Comparison of ENCODE assay signal across 1 cellular context in the genomic region with DNA sequence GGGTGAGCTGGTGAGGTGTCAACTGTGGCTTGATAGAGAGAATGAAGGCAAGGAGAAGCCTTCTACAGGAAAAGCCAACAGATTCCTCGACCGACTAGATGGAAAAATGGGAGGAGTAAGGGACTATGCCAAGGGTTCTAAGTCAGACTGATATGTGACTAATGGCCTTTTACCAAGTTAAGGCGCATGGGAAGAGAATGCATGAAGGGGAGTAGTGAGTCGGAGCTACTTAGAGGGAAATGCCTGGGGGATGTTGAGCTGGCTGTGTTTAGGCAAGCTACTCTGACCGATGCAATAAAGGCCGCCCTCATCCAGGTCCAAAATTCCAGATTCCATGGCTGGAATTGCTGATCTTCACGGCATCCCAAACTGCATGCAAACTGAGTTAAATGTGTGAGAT.
TF ChIP-seq lines count a peak whose summit lies in the region.

No MANE protein-coding gene starts in this region.

TF ChIP-seq in GM12878, 131 proteins besides CTCF, POLR2A, EP300 and RAD21 (continued from another document):
- TF ChIP-seq, protein P1, sequence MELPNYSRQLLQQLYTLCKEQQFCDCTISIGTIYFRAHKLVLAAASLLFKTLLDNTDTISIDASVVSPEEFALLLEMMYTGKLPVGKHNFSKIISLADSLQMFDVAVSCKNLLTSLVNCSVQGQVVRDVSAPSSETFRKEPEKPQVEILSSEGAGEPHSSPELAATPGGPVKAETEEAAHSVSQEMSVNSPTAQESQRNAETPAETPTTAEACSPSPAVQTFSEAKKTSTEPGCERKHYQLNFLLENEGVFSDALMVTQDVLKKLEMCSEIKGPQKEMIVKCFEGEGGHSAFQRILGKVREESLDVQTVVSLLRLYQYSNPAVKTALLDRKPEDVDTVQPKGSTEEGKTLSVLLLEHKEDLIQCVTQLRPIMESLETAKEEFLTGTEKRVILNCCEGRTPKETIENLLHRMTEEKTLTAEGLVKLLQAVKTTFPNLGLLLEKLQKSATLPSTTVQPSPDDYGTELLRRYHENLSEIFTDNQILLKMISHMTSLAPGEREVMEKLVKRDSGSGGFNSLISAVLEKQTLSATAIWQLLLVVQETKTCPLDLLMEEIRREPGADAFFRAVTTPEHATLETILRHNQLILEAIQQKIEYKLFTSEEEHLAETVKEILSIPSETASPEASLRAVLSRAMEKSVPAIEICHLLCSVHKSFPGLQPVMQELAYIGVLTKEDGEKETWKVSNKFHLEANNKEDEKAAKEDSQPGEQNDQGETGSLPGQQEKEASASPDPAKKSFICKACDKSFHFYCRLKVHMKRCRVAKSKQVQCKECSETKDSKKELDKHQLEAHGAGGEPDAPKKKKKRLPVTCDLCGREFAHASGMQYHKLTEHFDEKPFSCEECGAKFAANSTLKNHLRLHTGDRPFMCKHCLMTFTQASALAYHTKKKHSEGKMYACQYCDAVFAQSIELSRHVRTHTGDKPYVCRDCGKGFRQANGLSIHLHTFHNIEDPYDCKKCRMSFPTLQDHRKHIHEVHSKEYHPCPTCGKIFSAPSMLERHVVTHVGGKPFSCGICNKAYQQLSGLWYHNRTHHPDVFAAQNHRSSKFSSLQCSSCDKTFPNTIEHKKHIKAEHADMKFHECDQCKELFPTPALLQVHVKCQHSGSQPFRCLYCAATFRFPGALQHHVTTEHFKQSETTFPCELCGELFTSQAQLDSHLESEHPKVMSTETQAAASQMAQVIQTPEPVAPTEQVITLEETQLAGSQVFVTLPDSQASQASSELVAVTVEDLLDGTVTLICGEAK (IDR thresholded peaks at IDR 0.05; ENCODE audit: borderline replicate concordance): no peak
- TF ChIP-seq NR2C1 (IDR thresholded peaks at IDR 0.05): no peak
- TF ChIP-seq, protein P2, sequence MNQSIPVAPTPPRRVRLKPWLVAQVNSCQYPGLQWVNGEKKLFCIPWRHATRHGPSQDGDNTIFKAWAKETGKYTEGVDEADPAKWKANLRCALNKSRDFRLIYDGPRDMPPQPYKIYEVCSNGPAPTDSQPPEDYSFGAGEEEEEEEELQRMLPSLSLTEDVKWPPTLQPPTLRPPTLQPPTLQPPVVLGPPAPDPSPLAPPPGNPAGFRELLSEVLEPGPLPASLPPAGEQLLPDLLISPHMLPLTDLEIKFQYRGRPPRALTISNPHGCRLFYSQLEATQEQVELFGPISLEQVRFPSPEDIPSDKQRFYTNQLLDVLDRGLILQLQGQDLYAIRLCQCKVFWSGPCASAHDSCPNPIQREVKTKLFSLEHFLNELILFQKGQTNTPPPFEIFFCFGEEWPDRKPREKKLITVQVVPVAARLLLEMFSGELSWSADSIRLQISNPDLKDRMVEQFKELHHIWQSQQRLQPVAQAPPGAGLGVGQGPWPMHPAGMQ (IDR thresholded peaks at IDR 0.05; ENCODE audit: borderline replicate concordance): no peak
- TF ChIP-seq, protein P3, sequence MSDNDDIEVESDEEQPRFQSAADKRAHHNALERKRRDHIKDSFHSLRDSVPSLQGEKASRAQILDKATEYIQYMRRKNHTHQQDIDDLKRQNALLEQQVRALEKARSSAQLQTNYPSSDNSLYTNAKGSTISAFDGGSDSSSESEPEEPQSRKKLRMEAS (IDR thresholded peaks at IDR 0.05; ENCODE audit: low read depth, low read length): no peak
- TF ChIP-seq SREBF1 (IDR thresholded peaks at IDR 0.05; ENCODE audit: low read length): no peak
- no peak for TF ChIP-seq SMC3 (IDR thresholded peaks at IDR 0.05; ENCODE audit: borderline replicate concordance, low read length)
- no peak for TF ChIP-seq POLR2AphosphoS2 (IDR thresholded peaks at IDR 0.05; ENCODE audit: low read depth, low read length)
- TF ChIP-seq BRCA1 (IDR thresholded peaks at IDR 0.05; ENCODE audit: low read depth, low read length): no peak
- TF ChIP-seq ASH2L (IDR thresholded peaks at IDR 0.05; ENCODE audit: borderline replicate concordance, low read depth): no peak
- TF ChIP-seq, protein P4, sequence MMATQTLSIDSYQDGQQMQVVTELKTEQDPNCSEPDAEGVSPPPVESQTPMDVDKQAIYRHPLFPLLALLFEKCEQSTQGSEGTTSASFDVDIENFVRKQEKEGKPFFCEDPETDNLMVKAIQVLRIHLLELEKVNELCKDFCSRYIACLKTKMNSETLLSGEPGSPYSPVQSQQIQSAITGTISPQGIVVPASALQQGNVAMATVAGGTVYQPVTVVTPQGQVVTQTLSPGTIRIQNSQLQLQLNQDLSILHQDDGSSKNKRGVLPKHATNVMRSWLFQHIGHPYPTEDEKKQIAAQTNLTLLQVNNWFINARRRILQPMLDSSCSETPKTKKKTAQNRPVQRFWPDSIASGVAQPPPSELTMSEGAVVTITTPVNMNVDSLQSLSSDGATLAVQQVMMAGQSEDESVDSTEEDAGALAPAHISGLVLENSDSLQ (IDR thresholded peaks at IDR 0.05): no peak
- no peak for TF ChIP-seq CHD4 (IDR thresholded peaks at IDR 0.05)
- TF ChIP-seq NFYA (IDR thresholded peaks at IDR 0.05; ENCODE audit: borderline replicate concordance, low read depth, low read length): no peak
